8 cellular contexts compared by ENCODE assay signal in the genomic region with DNA sequence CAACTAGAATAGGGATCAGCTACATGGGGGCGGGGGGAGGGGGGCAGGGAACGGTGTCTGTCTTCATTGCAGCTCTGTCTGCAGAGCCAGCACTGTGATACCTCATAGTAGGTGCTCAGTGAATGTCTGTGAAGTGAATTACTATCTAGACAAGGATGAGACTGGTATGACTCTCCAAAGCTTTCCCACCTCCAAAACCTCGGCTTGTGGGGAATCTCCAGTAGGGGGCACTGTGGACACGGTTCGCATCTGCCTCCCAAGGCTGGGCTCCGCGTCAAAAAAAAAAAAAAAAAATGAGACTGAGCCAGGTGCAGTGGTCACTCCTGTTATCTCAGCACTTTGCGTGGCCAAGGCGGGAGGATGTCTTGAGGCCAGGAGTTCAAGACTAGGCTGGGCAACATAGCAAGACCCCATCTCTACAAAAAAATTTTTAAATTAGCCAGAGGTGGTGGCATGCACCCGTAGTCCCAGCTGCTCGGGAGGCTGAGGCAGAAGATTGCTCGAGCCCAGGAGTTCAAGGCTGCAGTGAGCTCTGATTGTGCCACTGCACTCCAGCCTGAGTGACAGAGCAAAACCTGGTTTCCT. TPM values are rescaled to one million over a fixed set of nuclear protein-coding genes. Genes with fewer than 3 reads are reported as not detected.
DNase-seq lines count a peak whose midpoint lies in the region; ATAC-seq and TF ChIP-seq lines count a peak whose summit lies in the region.

No MANE protein-coding gene starts in this region.

- H3K4me1 Mint-ChIP-seq in activated CD4-positive, alpha-beta T cell treated with anti-CD3 and anti-CD28 coated beads, Interleukin-2, amount 10 ng/mL, durations not matched to agents 7 days and 5 days = peaks cover 7% of the 10 kb centered on the region

- H3K27ac ChIP-seq in smooth muscle cell (ENCODE audit: low read depth) = peak overlapping the region; percentile 81

- DNase-seq in D341Med (ENCODE audit: low spot score) (peak; percentile 51), HuH-7 (ENCODE audit: low spot score) (peak; percentile 76), head of caudate nucleus (peak in 41 of 42 donors; percentile 32 to 82 (median 57)), smooth muscle cell (lab: John Stamatoyannopoulos, UW; ENCODE audit: unreplicated experiment) (peak; percentile 2)
- peak; percentile 21 for DNase-seq in activated CD4-positive, alpha-beta T cell treated with anti-CD3 and anti-CD28 coated beads, Interleukin-2, amount 10 ng/mL, durations not matched to agents 7 days and 5 days
- no peak for DNase-seq in effector CD4-positive, alpha-beta T cell

- peak overlapping the region; percentile 52 for H3K9ac ChIP-seq in smooth muscle cell (ENCODE audit: low read depth)

- peaks cover 28% of the 10 kb centered on the region for H3K36me3 Mint-ChIP-seq in activated CD4-positive, alpha-beta T cell treated with anti-CD3 and anti-CD28 coated beads, Interleukin-2, amount 10 ng/mL, durations not matched to agents 7 days and 5 days (ENCODE audit: low read depth)

- no peaks in the 10 kb centered on the region for H3K36me3 ChIP-seq in smooth muscle cell (ENCODE audit: low read depth)

- no peak overlapping the region for H2AFZ ChIP-seq in smooth muscle cell (ENCODE audit: low read depth)

- peak; percentile 71 for TF ChIP-seq CTCF in smooth muscle cell (IDR thresholded peaks at IDR 0.05; ENCODE audit: borderline replicate concordance, insufficient read depth, poor library complexity, severe bottlenecking)

- no peaks in the 10 kb centered on the region for H3K9me3 Mint-ChIP-seq in activated CD4-positive, alpha-beta T cell treated with anti-CD3 and anti-CD28 coated beads, Interleukin-2, amount 10 ng/mL, durations not matched to agents 7 days and 5 days

- peaks cover under 1% of the 10 kb centered on the region for H3K27me3 Mint-ChIP-seq in activated CD4-positive, alpha-beta T cell treated with anti-CD3 and anti-CD28 coated beads, Interleukin-2, amount 10 ng/mL, durations not matched to agents 7 days and 5 days

- no peak overlapping the region for H3K4me3 Mint-ChIP-seq in activated CD4-positive, alpha-beta T cell treated with anti-CD3 and anti-CD28 coated beads, Interleukin-2, amount 10 ng/mL, durations not matched to agents 7 days and 5 days

- H3K4me3 ChIP-seq in smooth muscle cell = no peak overlapping the region

- peaks cover 17% of the 10 kb centered on the region for H3F3A ChIP-seq in smooth muscle cell (ENCODE audit: low read depth)

- peaks cover 20% of the 10 kb centered on the region for H3K4me1 ChIP-seq in smooth muscle cell (ENCODE audit: low read depth)

- H3K9me3 ChIP-seq in smooth muscle cell (replicated peaks; ENCODE audit: low read depth) = no peaks in the 10 kb centered on the region

- H3K4me2 ChIP-seq in smooth muscle cell = no peak overlapping the region

- H3K27me3 ChIP-seq in smooth muscle cell (ENCODE audit: low read depth) = no peaks in the 10 kb centered on the region

- no peak overlapping the region for H3K27ac Mint-ChIP-seq in activated CD4-positive, alpha-beta T cell treated with anti-CD3 and anti-CD28 coated beads, Interleukin-2, amount 10 ng/mL, durations not matched to agents 7 days and 5 days

- intact Hi-C loops in head of caudate nucleus (cut with DNase I) = no loop called here

- ATAC-seq in GM19463 (IDR thresholded peaks at IDR 0.05; ENCODE audit: unreplicated experiment) = no peak
- no peak for ATAC-seq in GM18502 (IDR thresholded peaks at IDR 0.05; ENCODE audit: poor library complexity, unreplicated experiment)

- H3K79me2 ChIP-seq in smooth muscle cell (ENCODE audit: low read depth) = peaks cover 3% of the 10 kb centered on the region

- POLR2A ChIA-PET in activated CD4-positive, alpha-beta T cell treated with anti-CD3 and anti-CD28 coated beads, Interleukin-2, amount 10 ng/mL, durations not matched to agents 7 days and 5 days (lab: Charles Lee) = no interaction called here

- WGBS in smooth muscle cell (ENCODE audit: low lambda C conversion rate) = 47% methylated on average over 12 of the region's 12 CpGs

- H4K20me1 ChIP-seq in smooth muscle cell (ENCODE audit: low read depth) = no peaks in the 10 kb centered on the region

- CTCF ChIA-PET in activated CD4-positive, alpha-beta T cell treated with anti-CD3 and anti-CD28 coated beads, Interleukin-2, amount 10 ng/mL, durations not matched to agents 7 days and 5 days (lab: Charles Lee) = interaction anchor here (0.5 to 2.1 kb wide), 6 partner anchors 10 to 623 kb away, joined by 3 to 6 read pairs (median 4); a partner anchor contains a TSS

RNA-seq across cellular contexts. Expression of a gene that starts 9.6 kb away (rescaled TPM):
- 10 to 100 TPM; 54.2 to 72.3 TPM for total RNA-seq in activated CD4-positive, alpha-beta T cell treated with anti-CD3 and anti-CD28 coated beads, Interleukin-2, amount 10 ng/mL, durations not matched to agents 7 days and 5 days
- total RNA-seq in smooth muscle cell = 2.5 and 5.4 TPM in 2 replicates
- 11.0 and 11.2 TPM in 2 replicates for polyA plus RNA-seq in smooth muscle cell

RNA-seq across cellular contexts. Expression of a gene that starts 32.0 kb away (rescaled TPM):
- total RNA-seq in activated CD4-positive, alpha-beta T cell treated with anti-CD3 and anti-CD28 coated beads, Interleukin-2, amount 10 ng/mL, durations not matched to agents 7 days and 5 days = under 1 TPM; 0.05 to 0.27 TPM
- total RNA-seq in smooth muscle cell = 387 and 435 TPM in 2 replicates
- 460 and 495 TPM in 2 replicates for polyA plus RNA-seq in smooth muscle cell

RNA-seq across cellular contexts. Expression of a gene that starts 59.4 kb away (rescaled TPM):
- total RNA-seq in activated CD4-positive, alpha-beta T cell treated with anti-CD3 and anti-CD28 coated beads, Interleukin-2, amount 10 ng/mL, durations not matched to agents 7 days and 5 days = 10 to 100 TPM; 37.9 to 48.2 TPM
- total RNA-seq in smooth muscle cell = 104 and 105 TPM in 2 replicates
- 44.0 and 51.2 TPM in 2 replicates for polyA plus RNA-seq in smooth muscle cell

Comparison
In these comparisons a context has a peak if more than half of its experiments do, and no peak if none do; other contexts are left out.
1. RNA of a gene that starts 32.0 kb away (total RNA-seq): 387 to 435 TPM in smooth muscle cell; 0.05 to 0.27 TPM in activated CD4-positive, alpha-beta T cell treated with anti-CD3 and anti-CD28 coated beads, Interleukin-2, amount 10 ng/mL, durations not matched to agents 7 days and 5 days; every median in the first group is over 100 times any median in the second.